In the genomic region with DNA sequence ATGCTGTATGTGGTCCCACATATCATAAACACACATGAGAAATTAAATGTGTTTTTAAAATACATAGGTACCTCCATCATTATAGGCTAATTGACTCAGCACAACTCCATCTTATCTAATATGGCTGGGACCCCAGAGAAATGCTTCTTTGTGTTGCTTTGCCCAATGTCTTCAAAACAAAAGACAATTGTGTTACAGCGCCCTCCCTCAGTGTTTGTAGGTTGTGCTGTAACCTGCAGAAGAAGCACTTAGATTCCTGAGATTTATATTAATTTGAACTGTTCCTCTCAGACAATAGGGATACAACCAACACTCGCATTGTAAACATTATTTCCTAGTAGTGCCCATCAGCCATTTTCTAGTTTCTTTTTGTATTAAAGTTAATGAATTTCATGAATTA, we compare ENCODE assay signal across 32 cellular contexts.
"Had no signal": no experiment of that assay in that cellular context is flagged by ENCODE, and none has a peak within 500 bp of the region (broad histone marks: within the 10 kb centered on the region; RNA-seq: fewer than 3 reads in every experiment).

No MANE protein-coding gene starts in this region.

- ATAC-seq: activated CD4-positive, CD25-positive, alpha-beta regulatory T cell treated with anti-CD3 and anti-CD28 coated beads, Interleukin-2, amount 50 U/mL, for 24 hours; activated CD8-positive, alpha-beta T cell treated with anti-CD3 and anti-CD28 coated beads for 36 hours; activated T-cell treated with anti-CD3 and anti-CD28 coated beads, Interleukin-2, amount 50 U/mL, for 4 hours; activated T-helper 17 cell treated with anti-CD3 and anti-CD28 coated beads, Interleukin-2, amount 50 U/mL, for 72 hours; foreskin keratinocyte; gastrocnemius medialis; heart left ventricle; T-helper 17 cell had no signal

- H3K4me1 ChIP-seq: esophagus muscularis mucosa, foreskin keratinocyte, gastrocnemius medialis, heart left ventricle had no signal

- H3K4me3 ChIP-seq: coronary artery, dorsolateral prefrontal cortex, esophagus muscularis mucosa, gastrocnemius medialis, heart left ventricle had no signal

- H3K36me3 ChIP-seq: brain microvascular endothelial cell, esophagus muscularis mucosa, gastrocnemius medialis, heart left ventricle, WERI-Rb-1 had no signal

- H3K27ac Mint-ChIP-seq: activated B cell treated with CpG ODN at 0.5 μM for 24 hours; activated CD8-positive, alpha-beta T cell treated with anti-CD3 and anti-CD28 coated beads for 36 hours; activated naive CD8-positive, alpha-beta T cell; activated T-helper 17 cell treated with anti-CD3 and anti-CD28 coated beads, Interleukin-2, amount 50 U/mL, for 72 hours; dendritic cell treated with granulocyte-macrophage colony-stimulating factor and Interleukin-4, amounts not matched to agents 40 ng/mL and 50 ng/mL, for 4 days; T-helper 17 cell; T-helper 2 cell treated with Interferon-gamma antibody and Interleukin-4, amounts not matched to agents 5 μg/mL and 100 μg/mL, for 36 hours had no signal

- H3K9me3 Mint-ChIP-seq: activated CD8-positive, alpha-beta T cell treated with anti-CD3 and anti-CD28 coated beads for 36 hours; activated T-cell treated with anti-CD3 and anti-CD28 coated beads, Interleukin-2, amount 50 U/mL, for 4 hours; activated T-helper 17 cell treated with anti-CD3 and anti-CD28 coated beads, Interleukin-2, amount 50 U/mL, for 72 hours; central memory CD8-positive, alpha-beta T cell; dendritic cell treated with granulocyte-macrophage colony-stimulating factor and Interleukin-4, amounts not matched to agents 40 ng/mL and 50 ng/mL, for 4 days; T-helper 2 cell treated with Interferon-gamma antibody and Interleukin-4, amounts not matched to agents 5 μg/mL and 100 μg/mL, for 36 hours had no signal

- H3K4me3 Mint-ChIP-seq: activated B cell treated with CpG ODN at 0.5 μM for 24 hours; activated CD8-positive, alpha-beta T cell treated with anti-CD3 and anti-CD28 coated beads for 36 hours; activated naive CD8-positive, alpha-beta T cell; activated T-cell treated with anti-CD3 and anti-CD28 coated beads, Interleukin-2, amount 50 U/mL, for 4 hours; activated T-helper 17 cell treated with anti-CD3 and anti-CD28 coated beads, Interleukin-2, amount 50 U/mL, for 72 hours; central memory CD8-positive, alpha-beta T cell; dendritic cell treated with granulocyte-macrophage colony-stimulating factor and Interleukin-4, amounts not matched to agents 40 ng/mL and 50 ng/mL, for 4 days; T-helper 17 cell; T-helper 2 cell treated with Interferon-gamma antibody and Interleukin-4, amounts not matched to agents 5 μg/mL and 100 μg/mL, for 36 hours had no signal

- H3K9me3 ChIP-seq: esophagus muscularis mucosa, gastrocnemius medialis, heart left ventricle had no signal

- H3K4me1 Mint-ChIP-seq: activated B cell treated with CpG ODN at 0.5 μM for 24 hours; activated T-helper 17 cell treated with anti-CD3 and anti-CD28 coated beads, Interleukin-2, amount 50 U/mL, for 72 hours; central memory CD8-positive, alpha-beta T cell; T-helper 17 cell had no signal

- DNase-seq: activated B cell treated with CpG ODN at 0.5 μM for 24 hours; activated CD4-positive, alpha-beta T cell treated with anti-CD3 and anti-CD28 coated beads for 48 hours; activated CD4-positive, alpha-beta T cell treated with anti-CD3 and anti-CD28 coated beads, Interleukin-2, amount 50 U/mL, for 1 hour; activated CD4-positive, alpha-beta T cell treated with anti-CD3 and anti-CD28 coated beads, Interleukin-2, amount 50 U/mL, for 48 hours; activated CD8-positive, alpha-beta memory T cell treated with anti-CD3 and anti-CD28 coated beads for 24 hours; activated CD8-positive, alpha-beta T cell treated with anti-CD3 and anti-CD28 coated beads for 36 hours; activated effector memory CD4-positive, alpha-beta T cell treated with Interleukin-2 at 50 U/mL for 16 hours; activated gamma-delta T cell treated with Interleukin-2 at 50 U/mL for 16 hours; activated naive CD4-positive, alpha-beta T cell treated with anti-CD3 and anti-CD28 coated beads, Interleukin-2, amount 50 U/mL, for 16 hours; activated naive CD4-positive, alpha-beta T cell treated with Interleukin-2 at 50 U/mL for 16 hours; activated T-cell treated with anti-CD3 and anti-CD28 coated beads, Interleukin-2, amount 50 U/mL, for 4 hours; amniotic stem cell; anterior cingulate cortex; brain microvascular endothelial cell; dorsolateral prefrontal cortex; effector memory CD4-positive, alpha-beta T cell; erythroblast; foreskin keratinocyte; gastrocnemius medialis; glutamatergic neuron; heart left ventricle; T-helper 17 cell; T1000; WERI-Rb-1 had no signal

- H3K36me3 Mint-ChIP-seq: activated naive CD8-positive, alpha-beta T cell had no signal

- H3K27me3 ChIP-seq: brain microvascular endothelial cell, esophagus muscularis mucosa, foreskin keratinocyte, gastrocnemius medialis, heart left ventricle had no signal

- H3K27me3 Mint-ChIP-seq: activated B cell treated with CpG ODN at 0.5 μM for 24 hours; activated CD8-positive, alpha-beta T cell treated with anti-CD3 and anti-CD28 coated beads for 36 hours; activated naive CD8-positive, alpha-beta T cell; activated T-helper 17 cell treated with anti-CD3 and anti-CD28 coated beads, Interleukin-2, amount 50 U/mL, for 72 hours; central memory CD8-positive, alpha-beta T cell; dendritic cell treated with granulocyte-macrophage colony-stimulating factor and Interleukin-4, amounts not matched to agents 40 ng/mL and 50 ng/mL, for 4 days; T-helper 17 cell had no signal

- H3K27ac ChIP-seq: brain microvascular endothelial cell, coronary artery, dorsolateral prefrontal cortex, esophagus muscularis mucosa, foreskin keratinocyte, gastrocnemius medialis, heart left ventricle, WERI-Rb-1 had no signal
